In genomic region chr16:278863-279366, GRCh38 we compare ENCODE assay signal across 8 cellular contexts. TPM values are rescaled to one million over a fixed set of nuclear protein-coding genes. Genes with fewer than 3 reads are reported as not detected.
DNase-seq lines count a peak whose midpoint lies in the region; ATAC-seq and TF ChIP-seq lines count a peak whose summit lies in the region.

No MANE protein-coding gene starts in this region.

- H3K36me3 ChIP-seq in HAP-1 (replicated peaks), result no peaks in the 10 kb centered on the region

- H3K9me3 ChIP-seq in HAP-1, result no peaks in the 10 kb centered on the region

- peak; percentile 72 for DNase-seq in DMS153 (lab: John Stamatoyannopoulos, UW)
- DNase-seq in HUDEP-2 (lab: John Stamatoyannopoulos, UW; ENCODE audit: unreplicated experiment in 76 of 76), result peak in 71 of 76 experiments; percentile 28 to 94 (median 70)
- peak; percentile 12 for DNase-seq in T follicular helper cell (ENCODE audit: low read depth)
- DNase-seq in fibroblast of the aortic adventitia (ENCODE audit: low read depth), result peak; percentile 13
- DNase-seq in mucosa of gallbladder (ENCODE audit: low spot score), result no peak
- DNase-seq in HAP-1 (ENCODE audit: low spot score in 2 of 2), result no peak
- no peak for DNase-seq in 8988T

- peaks cover 4% of the 10 kb centered on the region for H3K4me1 ChIP-seq in HAP-1

- H3K4me3 ChIP-seq in fibroblast of the aortic adventitia (ENCODE audit: low read depth, low read length) (no peak overlapping the region), HAP-1 (no peak overlapping the region)

- TF ChIP-seq CTCF in fibroblast of the aortic adventitia (IDR thresholded peaks at IDR 0.05; ENCODE audit: insufficient read depth, low read length), result no peak

- no peak for ATAC-seq in HG02970 (IDR thresholded peaks at IDR 0.05; ENCODE audit: low FRiP score, unreplicated experiment)

- in situ Hi-C loops in HAP-1 (cut with MboI; ENCODE audit: low sequenced_read_pairs), result no loop called here

- no peaks in the 10 kb centered on the region for H3K27me3 ChIP-seq in HAP-1 (ENCODE audit: low read depth)

RNA-seq across cellular contexts. Expression of gene ARHGDIG, which starts 1.5 kb away (rescaled TPM):
- total RNA-seq in fibroblast of the aortic adventitia (ENCODE audit: low replicate concordance), result 1.6 TPM in 1 of 2 replicates, not detected in the other
- total RNA-seq in mucosa of gallbladder, result 2.6 TPM

RNA-seq across cellular contexts. Expression of gene RGS11, which starts 3.2 kb away (rescaled TPM):
- 1.2 and 2.0 TPM in 2 replicates for total RNA-seq in fibroblast of the aortic adventitia (ENCODE audit: low replicate concordance)
- total RNA-seq in mucosa of gallbladder, result 6.7 TPM

RNA-seq across cellular contexts. Expression of gene PDIA2, which starts 4.0 kb away (rescaled TPM):
- total RNA-seq in fibroblast of the aortic adventitia (ENCODE audit: low replicate concordance), result not detected in 2 replicates
- 1.3 TPM for total RNA-seq in mucosa of gallbladder

RNA-seq across cellular contexts. Expression of gene FAM234A, which starts 44.3 kb away (rescaled TPM):
- total RNA-seq in fibroblast of the aortic adventitia (ENCODE audit: low replicate concordance) (49.5 and 72.0 TPM in 2 replicates), mucosa of gallbladder (138 TPM)

RNA-seq across cellular contexts. Expression of gene LUC7L, which starts 49.7 kb away (rescaled TPM):
- total RNA-seq in fibroblast of the aortic adventitia (ENCODE audit: low replicate concordance) (37.0 and 82.3 TPM in 2 replicates), mucosa of gallbladder (72.1 TPM)

Comparison
In these comparisons a context has a peak if more than half of its experiments do, and no peak if none do; other contexts are left out.
1. DNase-seq: peak in DMS153 (single experiment), HUDEP-2 (71 of 76), T follicular helper cell (single experiment) and fibroblast of the aortic adventitia (single experiment); none in mucosa of gallbladder (single experiment), HAP-1 (0 of 2) and 8988T (single experiment).